Comparison of ENCODE assay signal across 11 cellular contexts in the genomic region with DNA sequence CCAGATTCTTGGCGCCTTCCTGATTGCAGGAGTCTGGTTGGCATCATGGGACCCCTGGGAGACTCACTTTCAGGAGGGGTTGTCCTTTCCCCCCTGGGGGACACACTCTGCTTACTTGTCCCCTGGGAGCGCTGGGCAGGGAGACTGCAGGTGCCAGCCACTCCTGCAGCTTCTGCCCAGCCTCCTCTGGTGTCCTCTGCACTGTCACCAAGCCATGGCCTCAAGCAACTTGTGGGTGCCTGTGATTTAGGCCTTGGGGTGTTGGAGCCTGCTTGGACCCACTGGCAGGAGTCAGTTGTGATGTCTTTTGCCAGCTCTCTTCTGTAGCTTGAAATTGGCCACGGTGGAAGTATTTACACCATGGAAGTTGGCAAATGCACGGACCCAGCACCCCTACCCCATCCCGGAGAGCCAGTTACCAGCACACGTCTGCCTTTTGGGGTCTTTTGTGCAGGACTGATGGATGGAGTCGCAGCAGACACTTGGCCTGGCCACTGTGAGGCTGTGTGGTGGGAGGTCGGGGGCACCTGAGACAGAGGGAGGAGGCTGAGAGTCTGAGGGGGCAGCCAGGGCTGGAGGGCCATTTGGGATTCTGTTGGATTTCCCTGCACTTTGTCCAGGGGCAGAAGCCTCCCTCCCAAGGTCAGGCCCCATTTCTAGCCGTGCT.
A peak's percentile ranks its signal among the peaks of the same experiment; 100 is the strongest.
DNase-seq lines count a peak whose midpoint lies in the region; ATAC-seq and TF ChIP-seq lines count a peak whose summit lies in the region.
"Had no signal": no experiment of that assay in that cellular context is flagged by ENCODE, and none has a peak within 500 bp of the region (broad histone marks: within the 10 kb centered on the region; RNA-seq: fewer than 3 reads in every experiment).

No MANE protein-coding gene starts in this region.

- intact Hi-C loops in spleen (cut with DNase I; ENCODE audit: low total_unique reads): no loop called here

- peaks cover 6% of the 10 kb centered on the region for H3K27me3 Mint-ChIP-seq in nephron progenitor cell (ENCODE audit: low read depth, poor library complexity)

- H3K9ac ChIP-seq in BLaER1 (no peak overlapping the region), Karpas-422 (ENCODE audit: low read length) (peak overlapping the region; percentile 60)

- peaks cover 9% of the 10 kb centered on the region for H3K9me3 ChIP-seq in BLaER1
- H3K9me3 ChIP-seq in Karpas-422 (ENCODE audit: low read length): no peaks in the 10 kb centered on the region
- H3K9me3 ChIP-seq in spleen: peaks cover 0 to 7% (median 0%) of the 10 kb centered on the region in 8 donors
- H3K9me3 ChIP-seq: SJCRH30 had no signal

- peaks cover 28% of the 10 kb centered on the region for H3K4me1 Mint-ChIP-seq in nephron progenitor cell

- H3K9me3 Mint-ChIP-seq in nephron progenitor cell: peaks cover 20% of the 10 kb centered on the region

- ATAC-seq in HG03039 (IDR thresholded peaks at IDR 0.05; ENCODE audit: unreplicated experiment) (no peak), HG03097 (IDR thresholded peaks at IDR 0.05; ENCODE audit: low FRiP score, unreplicated experiment) (no peak)

- no peak for TF ChIP-seq POLR2A in spleen (IDR thresholded peaks at IDR 0.05)

- peak overlapping the region; percentile 65 for H3K4me2 ChIP-seq in BLaER1
- peak overlapping the region; percentile 17 for H3K4me2 ChIP-seq in Karpas-422 (ENCODE audit: low read depth, low read length, poor library complexity, severe bottlenecking)

- no peak overlapping the region for H2AFZ ChIP-seq in Karpas-422 (ENCODE audit: low read length)

- H3K9me2 ChIP-seq in Karpas-422 (replicated peaks; ENCODE audit: insufficient read depth, low read length): no peaks in the 10 kb centered on the region

- H4K20me1 ChIP-seq in BLaER1 (no peaks in the 10 kb centered on the region), Karpas-422 (ENCODE audit: insufficient read depth, low read depth, low read length) (peaks cover 7% of the 10 kb centered on the region; the same call in 1 of the 2 replicates)

- WGBS in spleen, 5 donors: 86 to 98% (median 95%) methylated on average over 8 to 9 of the region's 9 CpGs

- no peak for TF ChIP-seq CTCF in nephron progenitor cell (IDR thresholded peaks at IDR 0.05)
- no peak for TF ChIP-seq CTCF in spleen (IDR thresholded peaks at IDR 0.05 in 8 of 11, conservative IDR thresholded peaks at IDR 0.05 in 3 of 11)

- peaks cover 13% of the 10 kb centered on the region for H3K36me3 Mint-ChIP-seq in nephron progenitor cell (ENCODE audit: low read depth)

- DNase-seq in Karpas-422 (no peak), nephron progenitor cell (no peak), spleen (peak; percentile 56), NCI-H2029 (lab: John Stamatoyannopoulos, UW) (no peak)
- DNase-seq: AML-193, EL, NCI-H524 treated with DMSO at 0.1 percent for 48 hours had no signal

- H3K4me3 Mint-ChIP-seq in nephron progenitor cell: no peak overlapping the region

- H3K27ac Mint-ChIP-seq in nephron progenitor cell: peak overlapping the region; percentile 39

- peaks cover 3% of the 10 kb centered on the region; the same call in 1 of the 2 replicates for H3K27me3 ChIP-seq in BLaER1
- no peaks in the 10 kb centered on the region for H3K27me3 ChIP-seq in Karpas-422 (ENCODE audit: low read length)
- H3K27me3 ChIP-seq in spleen (replicated peaks in 1 of 7): no peaks in the 10 kb centered on the region
- H3K27me3 ChIP-seq: SJCRH30 had no signal

- H3K4me3 ChIP-seq in BLaER1 (no peak overlapping the region), Karpas-422 (ENCODE audit: low read length) (no peak overlapping the region), spleen (no peak overlapping the region)
- H3K4me3 ChIP-seq: SJCRH30 had no signal

- peaks cover 47% of the 10 kb centered on the region for H3K4me1 ChIP-seq in BLaER1
- H3K4me1 ChIP-seq in Karpas-422 (ENCODE audit: low read length): peaks cover 96% of the 10 kb centered on the region
- H3K4me1 ChIP-seq in spleen: peaks cover 4 to 29% (median 15%) of the 10 kb centered on the region in 6 donors

- H3K79me2 ChIP-seq in Karpas-422 (ENCODE audit: low read length): peaks cover 92% of the 10 kb centered on the region

- H3K36me3 ChIP-seq in BLaER1: no peaks in the 10 kb centered on the region
- peaks cover 27% of the 10 kb centered on the region for H3K36me3 ChIP-seq in Karpas-422 (ENCODE audit: insufficient read depth, low read length)
- H3K36me3 ChIP-seq in spleen: no peaks in the 10 kb centered on the region
- H3K36me3 ChIP-seq: SJCRH30 had no signal

- H3K27ac ChIP-seq in BLaER1 (no peak overlapping the region), Karpas-422 (ENCODE audit: low read length) (peak overlapping the region; percentile 92), spleen (no peak overlapping the region)
- H3K27ac ChIP-seq: SJCRH30 had no signal
